In genomic region chr7:10706875-10707493, GRCh38 we compare ENCODE assay signal across 11 cellular contexts.
A peak's percentile ranks its signal among the peaks of the same experiment; 100 is the strongest.
DNase-seq lines count a peak whose midpoint lies in the region; ATAC-seq, FAIRE-seq and TF ChIP-seq lines count a peak whose summit lies in the region.
"Had no signal": no experiment of that assay in that cellular context is flagged by ENCODE, and none has a peak within 500 bp of the region (broad histone marks: within the 10 kb centered on the region; RNA-seq: fewer than 3 reads in every experiment).

No MANE protein-coding gene starts in this region.

- WGBS in upper lobe of left lung, 2 donors = 70 to 76% methylated on average over 3 of the region's 3 CpGs

- TF ChIP-seq EP300 in upper lobe of left lung (IDR thresholded peaks at IDR 0.05) = no peak

- no peak for TF ChIP-seq POLR2A in GM12891 (IDR thresholded peaks at IDR 0.05; ENCODE audit: low read depth, low read length)
- no peak for TF ChIP-seq POLR2A in upper lobe of left lung (IDR thresholded peaks at IDR 0.05)

- CTCF ChIA-PET in CD8-positive, alpha-beta memory T cell (lab: Charles Lee) = no interaction called here

- H3K9me3 ChIP-seq in upper lobe of left lung = no peaks in the 10 kb centered on the region
- H3K9me3 ChIP-seq in CD8-positive, alpha-beta memory T cell (ENCODE audit: low read length) = no peaks in the 10 kb centered on the region

- peak; percentile 89 for FAIRE-seq in GM12891 (lab: Jason Lieb, UNC)

- no peaks in the 10 kb centered on the region for H3K27me3 ChIP-seq in upper lobe of left lung
- H3K27me3 ChIP-seq in CD8-positive, alpha-beta memory T cell (ENCODE audit: insufficient read depth, low read length, poor library complexity, severe bottlenecking) = no peaks in the 10 kb centered on the region

- H3K36me3 Mint-ChIP-seq in glutamatergic neuron (ENCODE audit: unreplicated experiment) = no peaks in the 10 kb centered on the region
- H3K36me3 Mint-ChIP-seq in CD8-positive, alpha-beta memory T cell = no peaks in the 10 kb centered on the region

- H3K9me3 Mint-ChIP-seq in glutamatergic neuron (ENCODE audit: unreplicated experiment) = no peaks in the 10 kb centered on the region
- H3K9me3 Mint-ChIP-seq in CD8-positive, alpha-beta memory T cell = no peaks in the 10 kb centered on the region
- H3K9me3 Mint-ChIP-seq: nephron had no signal

- POLR2A ChIA-PET in CD8-positive, alpha-beta memory T cell (lab: Charles Lee) = no interaction called here

- no peak overlapping the region for H3K4me3 ChIP-seq in upper lobe of left lung
- no peak overlapping the region for H3K4me3 ChIP-seq in CD8-positive, alpha-beta memory T cell (ENCODE audit: low read length)

- H3K27ac ChIP-seq in upper lobe of left lung = no peak overlapping the region
- no peak overlapping the region for H3K27ac ChIP-seq in CD8-positive, alpha-beta memory T cell (ENCODE audit: low read depth, low read length)

- H3K4me1 ChIP-seq in upper lobe of left lung = no peaks in the 10 kb centered on the region
- no peaks in the 10 kb centered on the region for H3K4me1 ChIP-seq in CD8-positive, alpha-beta memory T cell (ENCODE audit: insufficient read depth, low read length)

- DNase-seq in GM12891 (ENCODE audit: insufficient read length, low spot score) = peak; percentile 18
- no peak for DNase-seq in glutamatergic neuron
- no peak for DNase-seq in upper lobe of left lung
- DNase-seq in HK-2 (ENCODE audit: unreplicated experiment) = no peak
- no peak for DNase-seq in CD8-positive, alpha-beta memory T cell
- DNase-seq: activated CD4-positive, alpha-beta T cell treated with anti-CD3 and anti-CD28 coated beads, Interleukin-2, amount 50 U/mL, for 48 hours; NCI-H226 had no signal

- TF ChIP-seq CTCF in glutamatergic neuron (IDR thresholded peaks at IDR 0.05; ENCODE audit: partially characterized antibody, unreplicated experiment) = no peak
- no peak for TF ChIP-seq CTCF in upper lobe of left lung (IDR thresholded peaks at IDR 0.05)

- ATAC-seq in GM19397 (IDR thresholded peaks at IDR 0.05; ENCODE audit: unreplicated experiment) = peak; percentile 99
- peak; percentile 99 for ATAC-seq in HG02840 (IDR thresholded peaks at IDR 0.05; ENCODE audit: low FRiP score, unreplicated experiment)
- peak; percentile 100 for ATAC-seq in HG03521 (IDR thresholded peaks at IDR 0.05; ENCODE audit: unreplicated experiment)
- ATAC-seq in upper lobe of left lung (ENCODE audit: low FRiP score in 2 of 2) = no peak

- no peak overlapping the region for H3K4me3 Mint-ChIP-seq in glutamatergic neuron (ENCODE audit: unreplicated experiment)
- H3K4me3 Mint-ChIP-seq in CD8-positive, alpha-beta memory T cell = no peak overlapping the region
- H3K4me3 Mint-ChIP-seq: nephron had no signal

- H3K4me1 Mint-ChIP-seq in glutamatergic neuron (ENCODE audit: low read depth, unreplicated experiment) = no peaks in the 10 kb centered on the region
- H3K4me1 Mint-ChIP-seq in CD8-positive, alpha-beta memory T cell = no peaks in the 10 kb centered on the region

- no peak overlapping the region for H3K27ac Mint-ChIP-seq in glutamatergic neuron (ENCODE audit: unreplicated experiment)
- H3K27ac Mint-ChIP-seq in CD8-positive, alpha-beta memory T cell = no peak overlapping the region

- no peaks in the 10 kb centered on the region for H3K27me3 Mint-ChIP-seq in glutamatergic neuron (ENCODE audit: unreplicated experiment)
- H3K27me3 Mint-ChIP-seq in CD8-positive, alpha-beta memory T cell = no peaks in the 10 kb centered on the region

- H3K36me3 ChIP-seq in upper lobe of left lung = no peaks in the 10 kb centered on the region
- no peaks in the 10 kb centered on the region for H3K36me3 ChIP-seq in CD8-positive, alpha-beta memory T cell (ENCODE audit: insufficient read depth, low read length)

TF ChIP-seq in GM12891, 5 proteins besides CTCF, POLR2A, EP300 and RAD21:
- TF ChIP-seq PAX5 (IDR thresholded peaks at IDR 0.05; ENCODE audit: insufficient read depth, low read length, severe bottlenecking) (no peak), SPI1 (IDR thresholded peaks at IDR 0.05; ENCODE audit: low read depth, low read length) (peak; percentile 99)
TF ChIP-seq in GM12891: peak in this region for 1.

Comparison
In these comparisons a context has a peak if more than half of its experiments do, and no peak if none do; other contexts are left out.
1. ATAC-seq: peak in GM19397 (single experiment), HG02840 (single experiment) and HG03521 (single experiment); none in upper lobe of left lung (0 of 2).